ENCODE assay signal across 30 cellular contexts in genomic region chr12:12555656-12556055, GRCh38.
"Had no signal": no experiment of that assay in that cellular context is flagged by ENCODE, and none has a peak within 500 bp of the region (broad histone marks: within the 10 kb centered on the region; RNA-seq: fewer than 3 reads in every experiment).

No MANE protein-coding gene starts in this region.

- H3K9me3 Mint-ChIP-seq: immature natural killer cell; naive B cell; natural killer cell; neural progenitor cell; stimulated activated naive B cell treated with anti-CD40 and anti-IgM and Interleukin-4, amounts not matched to agents 10 μg/mL and 1 μg/mL and 100 μg/mL, for 72 hours had no signal

- ATAC-seq: left colon; left lung; lower lobe of right lung; natural killer cell; sciatic nerve; stimulated activated naive B cell treated with anti-CD40 and anti-IgM and Interleukin-4, amounts not matched to agents 10 μg/mL and 1 μg/mL and 100 μg/mL, for 72 hours; stimulated activated naive CD8-positive, alpha-beta T cell treated with anti-CD3 and anti-CD28 coated beads, Interleukin-15, Interleukin-2, amounts not matched to agents 100 U/mL and 50 U/mL, for 24 hours; upper lobe of right lung had no signal

- H3K4me2 ChIP-seq: neural progenitor cell had no signal

- H3K27me3 ChIP-seq: left lung, neural progenitor cell, neutrophil, right atrium auricular region, stomach, testis, thyroid gland, transverse colon, upper lobe of right lung had no signal

- H3K4me3 ChIP-seq: left lung, lower lobe of right lung, neural progenitor cell, right atrium auricular region, skin epidermis, stomach, testis, thyroid gland, transverse colon, upper lobe of right lung had no signal

- DNase-seq: hippocampal formation; immature natural killer cell; kidney; left colon; left lung; lower lobe of right lung; mammary epithelial cell; mesenchymal stem cell; naive B cell; natural killer cell; nephron progenitor cell; occipital lobe; stimulated activated CD4-positive, alpha-beta T cell treated with anti-CD3 and anti-CD28 coated beads, Interleukin-12 subunit alpha, Interleukin-12 subunit beta, amount 100 ng/mL, for 4 hours; stimulated activated CD4-positive, alpha-beta T cell treated with anti-CD3 and anti-CD28 coated beads, Interleukin-15, amount 100 ng/mL, for 24 hours; stimulated activated CD4-positive, alpha-beta T cell treated with anti-CD3 and anti-CD28 coated beads, Interleukin-2, amount 100 ng/mL, for 24 hours; stimulated activated CD4-positive, alpha-beta T cell treated with anti-CD3 and anti-CD28 coated beads, Interleukin-4, amount 100 ng/mL, for 1 hour; stimulated activated naive B cell treated with anti-CD40 and anti-IgM and Interleukin-4, amounts not matched to agents 10 μg/mL and 1 μg/mL and 100 μg/mL, for 72 hours; stimulated activated naive CD8-positive, alpha-beta T cell treated with anti-CD3 and anti-CD28 coated beads, Interleukin-15, Interleukin-2, amounts not matched to agents 100 U/mL and 50 U/mL, for 24 hours; stomach; testis; thyroid gland; transverse colon; upper lobe of right lung had no signal

- H3K9me3 ChIP-seq: left lung, lower lobe of right lung, neutrophil, right atrium auricular region, stomach, testis, thyroid gland, transverse colon, upper lobe of right lung had no signal

- H2AFZ ChIP-seq: neural progenitor cell, parathyroid adenoma had no signal

- H3K36me3 Mint-ChIP-seq: immature natural killer cell; naive B cell; natural killer cell; stimulated activated naive B cell treated with anti-CD40 and anti-IgM and Interleukin-4, amounts not matched to agents 10 μg/mL and 1 μg/mL and 100 μg/mL, for 72 hours had no signal

- H3K27ac ChIP-seq: left lung, lower lobe of right lung, neural progenitor cell, neutrophil, parathyroid adenoma, right atrium auricular region, skin epidermis, stomach, testis, thyroid gland, transverse colon, upper lobe of right lung had no signal

- H3K27ac Mint-ChIP-seq: immature natural killer cell; naive B cell; natural killer cell; nephron progenitor cell; neural progenitor cell; stimulated activated naive B cell treated with anti-CD40 and anti-IgM and Interleukin-4, amounts not matched to agents 10 μg/mL and 1 μg/mL and 100 μg/mL, for 72 hours had no signal

- H3K4me1 ChIP-seq: parathyroid adenoma, upper lobe of right lung had no signal

- H3K4me3 Mint-ChIP-seq: immature natural killer cell; naive B cell; natural killer cell; nephron progenitor cell; neural progenitor cell; stimulated activated naive B cell treated with anti-CD40 and anti-IgM and Interleukin-4, amounts not matched to agents 10 μg/mL and 1 μg/mL and 100 μg/mL, for 72 hours had no signal

- H3K9ac ChIP-seq: neural progenitor cell, parathyroid adenoma had no signal

- H3K36me3 ChIP-seq: lower lobe of right lung, neural progenitor cell, neutrophil, right atrium auricular region, thyroid gland had no signal

- FAIRE-seq: islet of Langerhans, kidney had no signal
